In the genomic region with DNA sequence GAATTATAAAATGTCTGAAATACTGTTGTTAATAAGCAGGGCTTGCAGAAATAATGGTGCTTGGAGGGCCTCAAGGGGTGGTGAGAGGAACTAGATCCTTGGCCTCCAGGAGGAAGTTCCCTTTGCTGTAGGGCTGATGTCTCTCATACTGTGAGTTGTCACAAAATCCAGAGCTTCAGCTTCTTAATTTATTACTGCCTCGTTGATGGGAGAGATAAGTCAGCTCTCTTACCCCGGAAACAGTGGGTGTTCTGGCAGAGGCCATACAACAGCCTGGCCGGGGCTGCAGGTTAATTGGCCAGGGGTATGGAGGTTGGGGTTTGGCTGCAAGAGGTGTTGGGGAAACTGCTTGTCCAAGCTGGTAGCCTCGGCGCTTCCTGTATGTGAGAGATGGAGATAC, we compare ENCODE assay signal across 14 cellular contexts. TPM values are rescaled to one million over a fixed set of nuclear protein-coding genes. Genes with fewer than 3 reads are reported as not detected.
DNase-seq lines count a peak whose midpoint lies in the region; ATAC-seq, FAIRE-seq and TF ChIP-seq lines count a peak whose summit lies in the region.
"Had no signal": no experiment of that assay in that cellular context is flagged by ENCODE, and none has a peak within 500 bp of the region (broad histone marks: within the 10 kb centered on the region; RNA-seq: fewer than 3 reads in every experiment).

No MANE protein-coding gene starts in this region.

- FAIRE-seq in K562 (lab: Jason Lieb, UNC) = no peak

- in situ Hi-C loops in K562 (cut with MboI) = loop anchor here (25.0 kb wide), 1 partner anchor 1055 kb away; no protein-coding TSS in a partner anchor

- CTCF ChIA-PET in RWPE1 (lab: Yijun Ruan, JAX) = no interaction called here
- CTCF ChIA-PET in K562 (lab: Yijun Ruan, JAX; ENCODE audit: low intra/inter-chr PET ratio) = interaction anchor here (0.7 kb wide), 1 partner anchor 16 kb away, joined by 3 read pairs; a partner anchor contains a TSS

- H3K27me3 ChIP-seq in right atrium auricular region = no peaks in the 10 kb centered on the region
- no peaks in the 10 kb centered on the region for H3K27me3 ChIP-seq in K562 (ENCODE audit: control insufficient read depth in 2 of 2, insufficient read depth in 2 of 2, low read length in 2 of 2)
- H3K27me3 ChIP-seq: BLaER1, colonic mucosa had no signal

- peak in 1 of 2 experiments; percentile 18; a peak in 1 of 4 replicates for TF ChIP-seq RAD21 in K562 (CRISPR knock-in tag; conservative IDR thresholded peaks at IDR 0.05 in 1 of 2, IDR thresholded peaks at IDR 0.05 in 1 of 2)

- no peaks in the 10 kb centered on the region for H3K9me1 ChIP-seq in K562 (ENCODE audit: control insufficient read depth, insufficient read depth, low read length)

- no peak for TF ChIP-seq CTCF in right atrium auricular region (IDR thresholded peaks at IDR 0.05)
- no peak for TF ChIP-seq CTCF in RWPE1 (conservative IDR thresholded peaks at IDR 0.05; ENCODE audit: low read depth)
- peak in 1 of 3 experiments; percentile 18; a peak in 1 of 6 replicates for TF ChIP-seq CTCF in K562 (IDR thresholded peaks at IDR 0.05 in 2 of 3, conservative IDR thresholded peaks at IDR 0.05 in 1 of 3; ENCODE audit: insufficient read depth in 2 of 3, low read depth in 1 of 3, low read length in 3 of 3)

- peaks cover 23% of the 10 kb centered on the region for H3K79me2 ChIP-seq in K562 (ENCODE audit: control insufficient read depth, insufficient read depth, low read length)

- no peak overlapping the region for H2AFZ ChIP-seq in K562 (ENCODE audit: low read depth, low read length)

- H3K27ac ChIP-seq in right atrium auricular region = peak overlapping the region; percentile 26 to 56
- H3K27ac ChIP-seq in RWPE1 = peak overlapping the region; percentile 48
- H3K27ac ChIP-seq in K562 (ENCODE audit: extremely low read depth, low read depth, low read length) = no peak overlapping the region
- H3K27ac ChIP-seq: BLaER1, colonic mucosa had no signal

- H3K4me1 ChIP-seq in right atrium auricular region (peaks cover 0 to 79% of the 10 kb centered on the region in 2 donors), K562 (replicated peaks in 1 of 2; ENCODE audit: control insufficient read depth in 2 of 2, insufficient read depth in 2 of 2, low read length in 2 of 2) (peaks cover 0 to 14% of the 10 kb centered on the region in 2 experiments; a peak in 4 of 5 replicates)

- H4K20me1 ChIP-seq in K562 (replicated peaks; ENCODE audit: control insufficient read depth, insufficient read depth, low read length) = peaks cover 23% of the 10 kb centered on the region

- H3K9me3 ChIP-seq in right atrium auricular region = no peaks in the 10 kb centered on the region
- no peaks in the 10 kb centered on the region for H3K9me3 ChIP-seq in K562 (replicated peaks; ENCODE audit: control insufficient read depth, insufficient read depth, low read depth, low read length)
- H3K9me3 ChIP-seq: BLaER1, colonic mucosa had no signal

- DNase-seq in right atrium auricular region (ENCODE audit: low spot score) (no peak), Right ventricle myocardium superior (no peak), RWPE1 (ENCODE audit: low spot score) (no peak), K562 (ENCODE audit: extremely low read depth in 1 of 4, low spot score in 3 of 4) (peak in 3 of 4 experiments; percentile 17 to 32 (median 27)), AG08395 (ENCODE audit: low spot score) (no peak)
- DNase-seq in stimulated activated CD8-positive, alpha-beta memory T cell treated with anti-CD3 and anti-CD28 coated beads, Interleukin-4, amount 100 ng/mL, for 48 hours = no peak
- DNase-seq: colonic mucosa; hippocampal formation; NCI-H2081 treated with DMSO at 0.1 percent for 48 hours; stimulated activated CD4-positive, alpha-beta T cell treated with anti-CD3 and anti-CD28 coated beads, Interleukin-15, amount 100 ng/mL, for 24 hours; substantia nigra had no signal

- TF ChIP-seq EP300 in K562 (IDR thresholded peaks at IDR 0.05; ENCODE audit: low read length) = no peak

- intact Hi-C loops in Right ventricle myocardium superior (cut with DNase I) = no loop called here
- intact Hi-C loops in K562 (cut with micrococcal nuclease) = no loop called here

- BruUV-seq in K562 (replicated peaks; lab: Mats Ljungman, UMichigan) = no TSS peak

- ATAC-seq in Right ventricle myocardium superior (ENCODE audit: poor library complexity) = no peak
- ATAC-seq in K562 = peak; percentile 62
- no peak for ATAC-seq in GM18909 (IDR thresholded peaks at IDR 0.05; ENCODE audit: poor library complexity, unreplicated experiment)
- ATAC-seq in HG03432 (IDR thresholded peaks at IDR 0.05; ENCODE audit: unreplicated experiment) = no peak

- H3K9ac ChIP-seq in K562 (ENCODE audit: insufficient read depth in 1 of 2, low read depth in 2 of 2, low read length in 2 of 2) = 0 out of 4 replicates have a peak overlapping the region, but pooled peaks of 1 of the 2 experiments have one; percentile 37
- H3K9ac ChIP-seq: BLaER1 had no signal

- H3K4me2 ChIP-seq in K562 (ENCODE audit: insufficient read depth, low read length) = no peak overlapping the region
- H3K4me2 ChIP-seq: BLaER1 had no signal

- WGBS in K562 (ENCODE audit: insufficient coverage, low coverage, missing lambda C conversion rate) = 27% methylated on average over 5 of the region's 5 CpGs

- TF ChIP-seq POLR2A in K562 (conservative IDR thresholded peaks at IDR 0.05) = no peak

- POLR2A ChIA-PET in RWPE1 (lab: Yijun Ruan, JAX; ENCODE audit: low non-redundant PET) (no interaction called here), K562 (lab: Yijun Ruan, JAX) (interaction anchor here (0.6 to 2.1 kb wide), 7 partner anchors 10 to 283 kb away, joined by 3 to 9 read pairs (median 4); no protein-coding TSS in a partner anchor)

- H3K4me3 ChIP-seq in right atrium auricular region (no peak overlapping the region), K562 (no peak overlapping the region)
- H3K4me3 ChIP-seq: BLaER1, colonic mucosa had no signal

- H3K36me3 ChIP-seq in right atrium auricular region (no peaks in the 10 kb centered on the region), K562 (ENCODE audit: control insufficient read depth, insufficient read depth, low read length) (peaks cover 19% of the 10 kb centered on the region; the same call in 1 of the 3 replicates)
- H3K36me3 ChIP-seq: colonic mucosa had no signal

RNA-seq across cellular contexts. Expression of a gene that starts 15.5 kb away (rescaled TPM):
- total RNA-seq in right atrium auricular region = 100 to 1,000 TPM; 148 to 187 TPM
- 430 TPM for total RNA-seq in Right ventricle myocardium superior
- 27.9 and 57.1 TPM in 2 replicates for total RNA-seq in K562 (2011; cell fraction: chromatin; rRNA removed; ENCODE audit: low replicate concordance)
- total RNA-seq in K562 (2011; cell fraction: nucleolus; rRNA removed) = 43.4 and 54.2 TPM in 2 replicates
- total RNA-seq in K562 (2011; cell fraction: nucleoplasm; rRNA removed) = 39.5 and 46.4 TPM in 2 replicates
- total RNA-seq in K562 (2014; rRNA removed) = 43.3 and 51.5 TPM in 2 replicates
- total RNA-seq in K562 (2014; rRNA removed; fragmentation: Illumina TruSeq; extraction: Trizol) = 29.9 and 33.3 TPM in 2 replicates
- total RNA-seq in K562 (2015; rRNA removed; fragmentation: Illumina TruSeq; extraction: Trizol) = 40.0 and 41.2 TPM in 2 replicates
- 49.6 and 55.1 TPM in 2 replicates for total RNA-seq in K562 (2021)
- 56.4 and 60.2 TPM in 2 replicates for polyA plus RNA-seq in K562 (2011; rRNA removed)
- polyA plus RNA-seq in K562 (2011; cell fraction: cytosol; rRNA removed) = 66.5 and 92.3 TPM in 2 replicates
- polyA plus RNA-seq in K562 (2011; cell fraction: nucleus; rRNA removed) = 53.3 and 62.7 TPM in 2 replicates
- 47.4 and 54.4 TPM in 2 replicates for polyA plus RNA-seq in K562 (2012)
- polyA plus RNA-seq in K562 (2014; fragmentation: Illumina TruSeq; extraction: Trizol) = 54.0 and 55.2 TPM in 2 replicates
- 10 to 100 TPM in 1 of 2 experiments, 1 to 10 TPM in 1; 8.0 to 12.2 TPM for polyA plus RNA-seq in K562 (2014; fragmentation: Nextera tagmentation; extraction: Ambion mirVana)
- 34.5 and 47.2 TPM in 2 replicates for polyA plus RNA-seq in K562 (2014; rRNA removed)
- 42.4 and 60.6 TPM in 2 replicates for polyA minus RNA-seq in K562 (2011; rRNA and poly(A)+ RNA removed)
- polyA minus RNA-seq in K562 (2011; cell fraction: cytosol; rRNA and poly(A)+ RNA removed) = 22.8 and 28.5 TPM in 2 replicates
- 17.6 and 22.2 TPM in 2 replicates for polyA minus RNA-seq in K562 (2011; cell fraction: nucleus; rRNA and poly(A)+ RNA removed)

RNA-seq across cellular contexts. Expression of a gene that starts 20.9 kb away (rescaled TPM):
- 1 to 10 TPM; 4.7 to 9.9 TPM for total RNA-seq in right atrium auricular region
- 8.0 TPM for total RNA-seq in Right ventricle myocardium superior
- total RNA-seq in K562 (2011; cell fraction: chromatin; rRNA removed; ENCODE audit: low replicate concordance) = 49.9 and 136 TPM in 2 replicates
- total RNA-seq in K562 (2011; cell fraction: nucleolus; rRNA removed) = 106 and 113 TPM in 2 replicates
- 71.7 and 77.8 TPM in 2 replicates for total RNA-seq in K562 (2011; cell fraction: nucleoplasm; rRNA removed)
- 18.3 and 34.5 TPM in 2 replicates for total RNA-seq in K562 (2014; rRNA removed)
- 5.1 and 6.9 TPM in 2 replicates for total RNA-seq in K562 (2014; rRNA removed; fragmentation: Illumina TruSeq; extraction: Trizol)
- 12.8 and 15.2 TPM in 2 replicates for total RNA-seq in K562 (2015; rRNA removed; fragmentation: Illumina TruSeq; extraction: Trizol)
- 47.7 and 48.8 TPM in 2 replicates for total RNA-seq in K562 (2021)
- 24.8 and 59.4 TPM in 2 replicates for polyA plus RNA-seq in K562 (2011; rRNA removed)
- 64.1 and 81.7 TPM in 2 replicates for polyA plus RNA-seq in K562 (2011; cell fraction: cytosol; rRNA removed)
- 104 and 152 TPM in 2 replicates for polyA plus RNA-seq in K562 (2011; cell fraction: nucleus; rRNA removed)
- polyA plus RNA-seq in K562 (2012) = 53.6 and 84.7 TPM in 2 replicates
- polyA plus RNA-seq in K562 (2014; fragmentation: Illumina TruSeq; extraction: Trizol) = 41.9 and 52.8 TPM in 2 replicates
- 1 to 10 TPM; 1.7 to 3.5 TPM for polyA plus RNA-seq in K562 (2014; fragmentation: Nextera tagmentation; extraction: Ambion mirVana)
- polyA plus RNA-seq in K562 (2014; rRNA removed) = 29.2 and 38.1 TPM in 2 replicates
- 30.2 and 35.6 TPM in 2 replicates for polyA minus RNA-seq in K562 (2011; rRNA and poly(A)+ RNA removed)
- polyA minus RNA-seq in K562 (2011; cell fraction: cytosol; rRNA and poly(A)+ RNA removed) = 50.6 and 68.9 TPM in 2 replicates
- polyA minus RNA-seq in K562 (2011; cell fraction: nucleus; rRNA and poly(A)+ RNA removed) = 72.0 and 98.5 TPM in 2 replicates

RNA-seq across cellular contexts. Expression of a gene that starts 42.3 kb away (rescaled TPM):
- total RNA-seq in right atrium auricular region (1 to 10 TPM; 2.7 to 4.6 TPM), Right ventricle myocardium superior (3.6 TPM), K562 (2014; rRNA removed) (under 0.01 TPM in 1 of 2 replicates, not detected in the other), K562 (2014; rRNA removed; fragmentation: Illumina TruSeq; extraction: Trizol) (under 0.01 TPM in 1 of 2 replicates, not detected in the other), K562 (2015; rRNA removed; fragmentation: Illumina TruSeq; extraction: Trizol) (0.04 TPM in 1 of 2 replicates, not detected in the other), K562 (2021) (0.02 TPM in 2 replicates)
- 0.12 and 0.16 TPM in 2 replicates for total RNA-seq in K562 (2011; cell fraction: chromatin; rRNA removed; ENCODE audit: low replicate concordance)
- under 0.01 TPM in 1 of 2 replicates, not detected in the other for total RNA-seq in K562 (2011; cell fraction: nucleolus; rRNA removed)
- 0.07 TPM in 1 of 2 replicates, not detected in the other for total RNA-seq in K562 (2011; cell fraction: nucleoplasm; rRNA removed)
- polyA plus RNA-seq in K562 (2011; rRNA removed) (0.01 and 0.03 TPM in 2 replicates), K562 (2014; fragmentation: Illumina TruSeq; extraction: Trizol) (not detected in 2 replicates), K562 (2014; fragmentation: Nextera tagmentation; extraction: Ambion mirVana) (under 1 TPM; 0.01 TPM), K562 (2014; rRNA removed) (0.03 TPM in 1 of 2 replicates, not detected in the other)
- under 0.01 and 0.01 TPM in 2 replicates for polyA plus RNA-seq in K562 (2011; cell fraction: cytosol; rRNA removed)
- 0.01 and 0.07 TPM in 2 replicates for polyA plus RNA-seq in K562 (2011; cell fraction: nucleus; rRNA removed)
- 0.05 and 0.18 TPM in 2 replicates for polyA plus RNA-seq in K562 (2012)
- not detected in 2 replicates for polyA minus RNA-seq in K562 (2011; rRNA and poly(A)+ RNA removed)
- not detected in 2 replicates for polyA minus RNA-seq in K562 (2011; cell fraction: cytosol; rRNA and poly(A)+ RNA removed)
- polyA minus RNA-seq in K562 (2011; cell fraction: nucleus; rRNA and poly(A)+ RNA removed) = under 0.01 and 0.11 TPM in 2 replicates

Comparison
In these comparisons a context has a peak if more than half of its experiments do, and no peak if none do; other contexts are left out.
1. DNase-seq: peak in K562 (3 of 4); none in right atrium auricular region (single experiment), Right ventricle myocardium superior (single experiment), RWPE1 (single experiment), AG08395 (single experiment) and stimulated activated CD8-positive, alpha-beta memory T cell treated with anti-CD3 and anti-CD28 coated beads, Interleukin-4, amount 100 ng/mL, for 48 hours (single experiment).